ENCODE assay signal across 15 cellular contexts in the genomic region with DNA sequence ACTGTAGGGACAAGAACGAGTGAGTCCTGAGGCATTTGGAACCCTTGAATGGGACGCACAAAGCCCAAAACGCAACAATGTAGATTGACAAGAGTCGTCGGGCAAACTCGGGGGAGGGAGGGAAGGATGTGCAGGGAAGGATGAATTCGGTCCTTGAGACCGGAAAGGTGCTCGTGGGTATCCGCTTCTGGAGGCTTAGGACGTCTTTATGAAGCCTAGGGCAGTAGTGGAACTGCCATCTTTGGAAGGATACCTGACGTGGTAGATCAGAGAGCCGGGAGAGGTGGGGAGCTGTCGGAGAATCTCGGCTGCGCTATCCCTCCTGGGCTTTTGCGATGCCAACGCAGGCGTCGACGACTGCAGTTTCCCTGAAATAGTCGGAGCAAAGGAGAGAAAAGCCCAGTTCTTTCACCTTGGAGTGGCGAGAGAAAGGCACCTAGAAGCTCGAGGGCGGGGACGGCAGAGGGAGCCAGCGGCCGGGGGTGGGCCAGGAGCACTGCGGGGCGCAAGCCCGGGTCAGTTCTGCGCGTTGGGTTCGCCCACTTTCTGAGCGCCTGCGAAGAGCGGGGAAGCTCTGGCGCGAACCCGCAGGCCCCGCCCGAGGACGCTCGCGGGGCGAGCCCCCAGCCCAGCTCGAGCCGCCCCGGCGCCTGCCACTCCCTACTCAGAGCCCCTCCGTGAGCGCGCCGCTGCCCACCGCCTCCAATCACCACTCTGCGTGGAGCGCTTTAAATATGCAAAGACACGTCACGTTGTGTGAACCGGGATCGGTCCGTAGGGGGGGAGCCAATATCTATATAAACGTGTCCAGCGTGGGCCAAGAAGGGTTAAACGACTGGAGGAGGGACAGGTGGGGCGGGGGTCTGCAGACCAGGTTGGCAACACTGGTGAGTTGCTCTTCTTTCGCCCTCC. TPM values are rescaled to one million over a fixed set of nuclear protein-coding genes. Genes with fewer than 3 reads are reported as not detected.
DNase-seq lines count a peak whose midpoint lies in the region; ATAC-seq and TF ChIP-seq lines count a peak whose summit lies in the region.
"Had no signal": no experiment of that assay in that cellular context is flagged by ENCODE, and none has a peak within 500 bp of the region (broad histone marks: within the 10 kb centered on the region; RNA-seq: fewer than 3 reads in every experiment).

A gene with protein sequence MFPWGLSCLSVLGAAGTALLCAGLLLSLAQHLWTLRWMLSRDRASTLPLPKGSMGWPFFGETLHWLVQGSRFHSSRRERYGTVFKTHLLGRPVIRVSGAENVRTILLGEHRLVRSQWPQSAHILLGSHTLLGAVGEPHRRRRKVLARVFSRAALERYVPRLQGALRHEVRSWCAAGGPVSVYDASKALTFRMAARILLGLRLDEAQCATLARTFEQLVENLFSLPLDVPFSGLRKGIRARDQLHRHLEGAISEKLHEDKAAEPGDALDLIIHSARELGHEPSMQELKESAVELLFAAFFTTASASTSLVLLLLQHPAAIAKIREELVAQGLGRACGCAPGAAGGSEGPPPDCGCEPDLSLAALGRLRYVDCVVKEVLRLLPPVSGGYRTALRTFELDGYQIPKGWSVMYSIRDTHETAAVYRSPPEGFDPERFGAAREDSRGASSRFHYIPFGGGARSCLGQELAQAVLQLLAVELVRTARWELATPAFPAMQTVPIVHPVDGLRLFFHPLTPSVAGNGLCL (plus strand): TSS at position 824 of the 912 bp plus-strand sequence. CDS start 466 bp downstream, outside the sequence.

- H3K27ac Mint-ChIP-seq in stimulated activated naive CD8-positive, alpha-beta T cell treated with anti-CD3 and anti-CD28 coated beads, Interleukin-15, Interleukin-2, amounts not matched to agents 100 ng/mL and 50 ng/mL, for 24 hours: no peak within 1 kb of the TSS
- H3K27ac Mint-ChIP-seq in mesothelial cell of epicardium: no peak within 1 kb of the TSS

- 9 to 10% methylated on average over 67 of the region's 67 CpGs for WGBS in ectodermal cell, 2 experiments

- H3K4me1 ChIP-seq in ectodermal cell (ENCODE audit: control insufficient read depth, insufficient read depth, low read length): peaks cover 3% of the 10 kb centered on the region

- peak within 1 kb of the TSS; percentile 31 for H3K4me3 ChIP-seq in ectodermal cell (ENCODE audit: insufficient read depth, low read depth, low read length)

- ATAC-seq in stimulated activated naive CD8-positive, alpha-beta T cell treated with anti-CD3 and anti-CD28 coated beads, Interleukin-15, Interleukin-2, amounts not matched to agents 100 U/mL and 50 U/mL, for 24 hours: no peak
- no peak for ATAC-seq in HG02870 (IDR thresholded peaks at IDR 0.05; ENCODE audit: unreplicated experiment)

- no peak for DNase-seq in stimulated activated naive CD8-positive, alpha-beta T cell treated with anti-CD3 and anti-CD28 coated beads, Interleukin-15, Interleukin-2, amounts not matched to agents 100 U/mL and 50 U/mL, for 24 hours
- DNase-seq in mesothelial cell of epicardium (ENCODE audit: low spot score in 2 of 2, unreplicated experiment in 2 of 2) (no peak), NCI-H748 treated with DMSO at 0.1 percent for 48 hours (lab: John Stamatoyannopoulos, UW) (no peak), midbrain (lab: John Stamatoyannopoulos, UW) (no peak)
- DNase-seq in stimulated activated CD4-positive, alpha-beta T cell treated with anti-CD3 and anti-CD28 coated beads, Interleukin-4, amount 100 ng/mL, for 4 hours: no peak
- DNase-seq: activated CD8-positive, alpha-beta memory T cell treated with anti-CD3 and anti-CD28 coated beads, Interleukin-2, amount 50 U/mL, for 4 hours; DMS79 treated with DMSO at 0.1 percent for 48 hours; lower lobe of right lung; NCI-H187; NCI-H774; Right ventricle myocardium superior; stimulated activated CD8-positive, alpha-beta memory T cell treated with anti-CD3 and anti-CD28 coated beads, Interleukin-4, amount 100 ng/mL, for 48 hours had no signal

- H3K27me3 Mint-ChIP-seq in stimulated activated naive CD8-positive, alpha-beta T cell treated with anti-CD3 and anti-CD28 coated beads, Interleukin-15, Interleukin-2, amounts not matched to agents 100 ng/mL and 50 ng/mL, for 24 hours: peaks cover 47% of the 10 kb centered on the region
- peaks cover 59% of the 10 kb centered on the region for H3K27me3 Mint-ChIP-seq in mesothelial cell of epicardium (ENCODE audit: low read depth)

- peaks cover 23% of the 10 kb centered on the region for H3K36me3 Mint-ChIP-seq in stimulated activated naive CD8-positive, alpha-beta T cell treated with anti-CD3 and anti-CD28 coated beads, Interleukin-15, Interleukin-2, amounts not matched to agents 100 ng/mL and 50 ng/mL, for 24 hours (ENCODE audit: low read depth)
- H3K36me3 Mint-ChIP-seq in mesothelial cell of epicardium: peaks cover 18% of the 10 kb centered on the region

- no peaks in the 10 kb centered on the region for H3K36me3 ChIP-seq in ectodermal cell (ENCODE audit: control insufficient read depth, insufficient read depth, low read length)

- peaks cover 69% of the 10 kb centered on the region for H3K27me3 ChIP-seq in ectodermal cell (ENCODE audit: control insufficient read depth, insufficient read depth, low read length, poor library complexity, severe bottlenecking)

- no peak for TF ChIP-seq CTCF in mesothelial cell of epicardium (IDR thresholded peaks at IDR 0.05; ENCODE audit: unreplicated experiment)

- H3K9me3 Mint-ChIP-seq in stimulated activated naive CD8-positive, alpha-beta T cell treated with anti-CD3 and anti-CD28 coated beads, Interleukin-15, Interleukin-2, amounts not matched to agents 100 ng/mL and 50 ng/mL, for 24 hours: no peaks in the 10 kb centered on the region
- H3K9me3 Mint-ChIP-seq in mesothelial cell of epicardium: no peaks in the 10 kb centered on the region

- no peak within 1 kb of the TSS for H3K27ac ChIP-seq in ectodermal cell (ENCODE audit: insufficient read depth, low read depth, low read length, poor library complexity, severe bottlenecking)
- H3K27ac ChIP-seq: lower lobe of right lung had no signal

- H3K9me3 ChIP-seq in ectodermal cell (ENCODE audit: control insufficient read depth, low read length): no peaks in the 10 kb centered on the region
- H3K9me3 ChIP-seq: lower lobe of right lung had no signal

- peak within 1 kb of the TSS; percentile 70 for H3K4me3 Mint-ChIP-seq in stimulated activated naive CD8-positive, alpha-beta T cell treated with anti-CD3 and anti-CD28 coated beads, Interleukin-15, Interleukin-2, amounts not matched to agents 100 ng/mL and 50 ng/mL, for 24 hours
- H3K4me3 Mint-ChIP-seq in mesothelial cell of epicardium: peak within 1 kb of the TSS; percentile 56

- H3K4me1 Mint-ChIP-seq in stimulated activated naive CD8-positive, alpha-beta T cell treated with anti-CD3 and anti-CD28 coated beads, Interleukin-15, Interleukin-2, amounts not matched to agents 100 ng/mL and 50 ng/mL, for 24 hours (ENCODE audit: low read depth): peaks cover 20% of the 10 kb centered on the region
- peaks cover 10% of the 10 kb centered on the region for H3K4me1 Mint-ChIP-seq in mesothelial cell of epicardium

RNA-seq across cellular contexts. Expression of the gene that starts here (rescaled TPM):
- 76.8 TPM for polyA plus RNA-seq in ectodermal cell (2013, experiment 1 of 4)
- 47.8 TPM for polyA plus RNA-seq in ectodermal cell (2013, experiment 2 of 4)
- 56.7 TPM for polyA plus RNA-seq in ectodermal cell (2013, experiment 3 of 4)
- 56.4 TPM for polyA plus RNA-seq in ectodermal cell (2013, experiment 4 of 4)
- 0.38 to 0.60 TPM (median 0.44 TPM) in 3 replicates for total RNA-seq in mesothelial cell of epicardium
